ENCODE assay signal across 1 cellular context in the genomic region with DNA sequence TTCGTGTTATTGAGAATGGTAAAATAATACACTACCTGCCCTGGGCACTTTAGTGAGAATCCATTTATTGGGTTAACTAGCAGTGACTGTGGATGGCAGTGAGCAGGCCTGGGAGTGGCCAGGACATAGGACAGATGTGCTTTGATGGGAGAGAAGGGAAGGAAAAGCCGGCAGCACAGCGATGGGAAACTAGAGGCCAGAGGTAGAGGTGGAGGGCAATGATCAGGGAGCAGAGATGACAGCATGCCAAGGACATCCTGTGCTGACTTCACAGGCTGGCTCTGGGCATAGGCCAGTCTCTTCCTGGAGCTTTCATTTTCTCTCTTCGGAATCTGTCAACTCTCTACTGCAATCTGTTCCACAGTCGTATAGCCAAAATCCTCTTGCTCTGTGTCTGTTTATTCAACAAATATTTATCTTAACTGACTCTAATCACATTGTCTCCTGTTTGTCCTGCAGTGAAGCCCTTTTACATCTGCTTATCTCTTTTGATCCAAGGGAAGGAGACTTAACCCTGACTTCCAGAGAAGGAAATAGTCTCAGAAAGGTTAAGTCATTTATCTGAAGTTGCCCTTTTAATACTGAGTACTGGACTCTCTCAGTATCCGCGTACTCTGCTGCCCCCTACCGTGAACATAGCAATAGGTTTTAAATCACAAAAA.
TF ChIP-seq lines count a peak whose summit lies in the region.

No MANE protein-coding gene starts in this region.

TF ChIP-seq in HepG2, 621 proteins besides CTCF, POLR2A, EP300 and RAD21 (continued from another document and continues in another):
- TF ChIP-seq HOMEZ (CRISPR knock-in tag; IDR thresholded peaks at IDR 0.05; ENCODE audit: low read depth) (no peak), NFKB2 (CRISPR knock-in tag; IDR thresholded peaks at IDR 0.05; ENCODE audit: borderline replicate concordance) (no peak), KLF15 (CRISPR knock-in tag; IDR thresholded peaks at IDR 0.05; ENCODE audit: borderline replicate concordance) (no peak), SMAD3 (CRISPR knock-in tag; IDR thresholded peaks at IDR 0.05) (peak; percentile 57; the same call in 1 of the 2 replicates), ZSCAN29 (CRISPR knock-in tag; conservative IDR thresholded peaks at IDR 0.05) (no peak), DBP (CRISPR knock-in tag; IDR thresholded peaks at IDR 0.05; ENCODE audit: not compliant biosample characterization) (no peak), SOX13 (IDR thresholded peaks at IDR 0.05) (no peak), SOX13 (CRISPR knock-in tag; conservative IDR thresholded peaks at IDR 0.05 in 1 of 2, IDR thresholded peaks at IDR 0.05 in 1 of 2) (peak in 1 of 2 experiments; percentile 75; a peak in 2 of 4 replicates), KLF16 (CRISPR knock-in tag; IDR thresholded peaks at IDR 0.05) (peak in 1 of 2 experiments; percentile 40; a peak in 2 of 4 replicates), ZNF564 (CRISPR knock-in tag; IDR thresholded peaks at IDR 0.05) (no peak), ZNF629 (CRISPR knock-in tag; conservative IDR thresholded peaks at IDR 0.05) (peak; percentile 54; the same call in 1 of the 2 replicates), ZNF124 (CRISPR knock-in tag; IDR thresholded peaks at IDR 0.05) (no peak), ZBTB49 (CRISPR knock-in tag; IDR thresholded peaks at IDR 0.05; ENCODE audit: borderline replicate concordance) (no peak), CEBPZ (IDR thresholded peaks at IDR 0.05; ENCODE audit: low read length) (no peak), SRSF9 (IDR thresholded peaks at IDR 0.05; ENCODE audit: borderline replicate concordance, insufficient read depth, low read depth, low read length, poor library complexity, severe bottlenecking) (no peak), ZNF496 (CRISPR knock-in tag; IDR thresholded peaks at IDR 0.05; ENCODE audit: insufficient replicate concordance) (no peak), ZMYM3 (CRISPR knock-in tag; IDR thresholded peaks at IDR 0.05) (peak; percentile 1; the same call in 1 of the 2 replicates), RXRA (CRISPR knock-in tag; IDR thresholded peaks at IDR 0.05) (no peak), ERF (CRISPR knock-in tag; IDR thresholded peaks at IDR 0.05) (0 out of 2 replicates have a peak, but pooled peaks have one; percentile 48), CSRNP2 (CRISPR knock-in tag; conservative IDR thresholded peaks at IDR 0.05; ENCODE audit: low read depth) (no peak)
- TF ChIP-seq, protein P1, sequence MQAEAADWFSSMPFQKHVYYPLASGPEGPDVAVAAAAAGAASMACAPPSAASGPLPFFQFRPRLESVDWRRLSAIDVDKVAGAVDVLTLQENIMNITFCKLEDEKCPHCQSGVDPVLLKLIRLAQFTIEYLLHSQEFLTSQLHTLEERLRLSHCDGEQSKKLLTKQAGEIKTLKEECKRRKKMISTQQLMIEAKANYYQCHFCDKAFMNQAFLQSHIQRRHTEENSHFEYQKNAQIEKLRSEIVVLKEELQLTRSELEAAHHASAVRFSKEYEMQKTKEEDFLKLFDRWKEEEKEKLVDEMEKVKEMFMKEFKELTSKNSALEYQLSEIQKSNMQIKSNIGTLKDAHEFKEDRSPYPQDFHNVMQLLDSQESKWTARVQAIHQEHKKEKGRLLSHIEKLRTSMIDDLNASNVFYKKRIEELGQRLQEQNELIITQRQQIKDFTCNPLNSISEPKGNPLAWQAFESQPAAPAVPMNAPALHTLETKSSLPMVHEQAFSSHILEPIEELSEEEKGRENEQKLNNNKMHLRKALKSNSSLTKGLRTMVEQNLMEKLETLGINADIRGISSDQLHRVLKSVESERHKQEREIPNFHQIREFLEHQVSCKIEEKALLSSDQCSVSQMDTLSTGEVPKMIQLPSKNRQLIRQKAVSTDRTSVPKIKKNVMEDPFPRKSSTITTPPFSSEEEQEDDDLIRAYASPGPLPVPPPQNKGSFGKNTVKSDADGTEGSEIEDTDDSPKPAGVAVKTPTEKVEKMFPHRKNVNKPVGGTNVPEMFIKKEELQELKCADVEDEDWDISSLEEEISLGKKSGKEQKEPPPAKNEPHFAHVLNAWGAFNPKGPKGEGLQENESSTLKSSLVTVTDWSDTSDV (CRISPR knock-in tag; IDR thresholded peaks at IDR 0.05), result no peak
- TF ChIP-seq, protein P2, sequence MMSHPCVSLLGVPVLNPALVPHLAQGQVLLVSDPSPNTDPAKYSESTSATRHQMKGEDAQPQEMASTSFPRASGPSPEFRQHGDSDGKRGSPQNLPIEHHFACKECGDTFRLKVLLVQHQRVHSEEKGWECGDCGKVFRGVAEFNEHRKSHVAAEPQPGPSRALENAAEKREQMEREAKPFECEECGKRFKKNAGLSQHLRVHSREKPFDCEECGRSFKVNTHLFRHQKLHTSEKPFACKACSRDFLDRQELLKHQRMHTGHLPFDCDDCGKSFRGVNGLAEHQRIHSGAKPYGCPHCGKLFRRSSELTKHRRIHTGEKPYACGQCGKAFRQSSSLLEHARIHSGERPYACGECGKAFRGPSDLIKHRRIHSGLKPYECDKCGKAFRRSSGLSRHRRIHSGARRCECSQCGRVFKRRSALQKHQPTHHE (CRISPR knock-in tag; IDR thresholded peaks at IDR 0.05; ENCODE audit: borderline replicate concordance), result no peak; the same call in 1 of the 2 replicates
- TF ChIP-seq, protein P3, sequence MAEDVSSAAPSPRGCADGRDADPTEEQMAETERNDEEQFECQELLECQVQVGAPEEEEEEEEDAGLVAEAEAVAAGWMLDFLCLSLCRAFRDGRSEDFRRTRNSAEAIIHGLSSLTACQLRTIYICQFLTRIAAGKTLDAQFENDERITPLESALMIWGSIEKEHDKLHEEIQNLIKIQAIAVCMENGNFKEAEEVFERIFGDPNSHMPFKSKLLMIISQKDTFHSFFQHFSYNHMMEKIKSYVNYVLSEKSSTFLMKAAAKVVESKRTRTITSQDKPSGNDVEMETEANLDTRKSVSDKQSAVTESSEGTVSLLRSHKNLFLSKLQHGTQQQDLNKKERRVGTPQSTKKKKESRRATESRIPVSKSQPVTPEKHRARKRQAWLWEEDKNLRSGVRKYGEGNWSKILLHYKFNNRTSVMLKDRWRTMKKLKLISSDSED (CRISPR knock-in tag; IDR thresholded peaks at IDR 0.05), result no peak
- TF ChIP-seq, protein P4, sequence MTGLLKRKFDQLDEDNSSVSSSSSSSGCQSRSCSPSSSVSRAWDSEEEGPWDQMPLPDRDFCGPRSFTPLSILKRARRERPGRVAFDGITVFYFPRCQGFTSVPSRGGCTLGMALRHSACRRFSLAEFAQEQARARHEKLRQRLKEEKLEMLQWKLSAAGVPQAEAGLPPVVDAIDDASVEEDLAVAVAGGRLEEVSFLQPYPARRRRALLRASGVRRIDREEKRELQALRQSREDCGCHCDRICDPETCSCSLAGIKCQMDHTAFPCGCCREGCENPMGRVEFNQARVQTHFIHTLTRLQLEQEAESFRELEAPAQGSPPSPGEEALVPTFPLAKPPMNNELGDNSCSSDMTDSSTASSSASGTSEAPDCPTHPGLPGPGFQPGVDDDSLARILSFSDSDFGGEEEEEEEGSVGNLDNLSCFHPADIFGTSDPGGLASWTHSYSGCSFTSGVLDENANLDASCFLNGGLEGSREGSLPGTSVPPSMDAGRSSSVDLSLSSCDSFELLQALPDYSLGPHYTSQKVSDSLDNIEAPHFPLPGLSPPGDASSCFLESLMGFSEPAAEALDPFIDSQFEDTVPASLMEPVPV (CRISPR knock-in tag; IDR thresholded peaks at IDR 0.05), result no peak; the same call in 1 of the 2 replicates
- TF ChIP-seq, protein P5, sequence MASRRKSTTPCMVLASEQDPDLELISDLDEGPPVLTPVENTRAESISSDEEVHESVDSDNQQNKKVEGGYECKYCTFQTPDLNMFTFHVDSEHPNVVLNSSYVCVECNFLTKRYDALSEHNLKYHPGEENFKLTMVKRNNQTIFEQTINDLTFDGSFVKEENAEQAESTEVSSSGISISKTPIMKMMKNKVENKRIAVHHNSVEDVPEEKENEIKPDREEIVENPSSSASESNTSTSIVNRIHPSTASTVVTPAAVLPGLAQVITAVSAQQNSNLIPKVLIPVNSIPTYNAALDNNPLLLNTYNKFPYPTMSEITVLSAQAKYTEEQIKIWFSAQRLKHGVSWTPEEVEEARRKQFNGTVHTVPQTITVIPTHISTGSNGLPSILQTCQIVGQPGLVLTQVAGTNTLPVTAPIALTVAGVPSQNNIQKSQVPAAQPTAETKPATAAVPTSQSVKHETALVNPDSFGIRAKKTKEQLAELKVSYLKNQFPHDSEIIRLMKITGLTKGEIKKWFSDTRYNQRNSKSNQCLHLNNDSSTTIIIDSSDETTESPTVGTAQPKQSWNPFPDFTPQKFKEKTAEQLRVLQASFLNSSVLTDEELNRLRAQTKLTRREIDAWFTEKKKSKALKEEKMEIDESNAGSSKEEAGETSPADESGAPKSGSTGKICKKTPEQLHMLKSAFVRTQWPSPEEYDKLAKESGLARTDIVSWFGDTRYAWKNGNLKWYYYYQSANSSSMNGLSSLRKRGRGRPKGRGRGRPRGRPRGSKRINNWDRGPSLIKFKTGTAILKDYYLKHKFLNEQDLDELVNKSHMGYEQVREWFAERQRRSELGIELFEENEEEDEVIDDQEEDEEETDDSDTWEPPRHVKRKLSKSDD (CRISPR knock-in tag; IDR thresholded peaks at IDR 0.05; ENCODE audit: low read depth), result 0 out of 2 replicates have a peak, but pooled peaks have one; percentile 26
